In the genomic region with DNA sequence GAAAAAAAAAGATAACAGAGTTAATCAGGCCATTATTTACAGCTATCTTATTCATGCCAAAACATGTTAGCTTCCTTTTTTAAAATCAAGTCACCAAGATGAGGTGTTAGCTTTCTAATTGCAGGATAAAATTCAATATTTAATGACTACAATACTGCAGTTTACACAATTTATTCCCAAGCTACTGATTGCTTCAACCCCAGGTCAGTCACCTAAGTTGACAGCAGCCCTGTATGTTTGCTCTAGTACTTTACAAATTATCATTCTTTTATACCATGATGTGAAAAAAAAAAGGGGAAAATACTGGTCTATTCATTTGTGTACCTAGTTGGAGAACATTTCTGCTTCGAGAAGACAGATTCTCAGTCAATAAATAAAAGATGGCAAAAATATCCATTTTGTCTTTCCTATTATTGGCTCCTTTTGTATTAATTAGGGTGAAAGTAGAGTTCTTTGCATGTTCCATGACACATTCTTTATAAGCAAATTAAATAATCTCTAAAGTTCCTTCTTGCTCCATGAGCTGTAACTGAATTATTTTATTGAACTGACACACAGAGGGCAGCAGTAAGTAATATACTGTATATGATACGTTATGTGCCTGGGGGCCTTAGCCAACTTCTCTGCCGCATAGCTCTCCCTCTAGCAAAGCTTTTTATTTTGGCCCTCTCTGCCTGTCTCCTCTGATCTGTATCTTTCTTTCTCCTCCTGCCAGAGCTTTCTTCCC, we compare ENCODE assay signal across 19 cellular contexts.
"Had no signal": no experiment of that assay in that cellular context is flagged by ENCODE, and none has a peak within 500 bp of the region (broad histone marks: within the 10 kb centered on the region; RNA-seq: fewer than 3 reads in every experiment).

No MANE protein-coding gene starts in this region.

- H3K4me1 Mint-ChIP-seq: neural crest cell had no signal

- H3K27ac Mint-ChIP-seq: activated naive CD4-positive, alpha-beta T cell treated with anti-CD3 and anti-CD28 coated beads, Interleukin-2, amount 50 U/mL, for 24 hours; dendritic cell treated with granulocyte-macrophage colony-stimulating factor and Interleukin-4, amounts not matched to agents 40 ng/mL and 50 ng/mL, for 4 days had no signal

- H3K4me3 ChIP-seq: adrenal gland, esophagus squamous epithelium, left lung, suprapubic skin, transverse colon, uterus had no signal

- FAIRE-seq: astrocyte, keratinocyte had no signal

- ATAC-seq: effector memory CD8-positive, alpha-beta T cell; left lung; stimulated activated naive CD8-positive, alpha-beta T cell treated with anti-CD3 and anti-CD28 coated beads, Interleukin-15, amount 100 ng/mL, for 72 hours had no signal

- H3K27me3 ChIP-seq: adrenal gland, esophagus squamous epithelium, left lung, suprapubic skin, transverse colon, uterus had no signal

- H3K4me3 Mint-ChIP-seq: activated naive CD4-positive, alpha-beta T cell treated with anti-CD3 and anti-CD28 coated beads, Interleukin-2, amount 50 U/mL, for 24 hours; dendritic cell treated with granulocyte-macrophage colony-stimulating factor and Interleukin-4, amounts not matched to agents 40 ng/mL and 50 ng/mL, for 4 days; effector memory CD8-positive, alpha-beta T cell; neural crest cell; stimulated activated naive CD8-positive, alpha-beta T cell treated with anti-CD3 and anti-CD28 coated beads, Interleukin-15, amount 100 ng/mL, for 72 hours had no signal

- H3K9me3 ChIP-seq: adrenal gland, esophagus squamous epithelium, left lung, suprapubic skin, transverse colon, uterus had no signal

- H3K9me3 Mint-ChIP-seq: dendritic cell treated with granulocyte-macrophage colony-stimulating factor and Interleukin-4, amounts not matched to agents 40 ng/mL and 50 ng/mL, for 4 days; effector memory CD8-positive, alpha-beta T cell; neural crest cell; stimulated activated naive CD8-positive, alpha-beta T cell treated with anti-CD3 and anti-CD28 coated beads, Interleukin-15, amount 100 ng/mL, for 72 hours had no signal

- H3K27me3 Mint-ChIP-seq: activated naive CD4-positive, alpha-beta T cell treated with anti-CD3 and anti-CD28 coated beads, Interleukin-2, amount 50 U/mL, for 24 hours; dendritic cell treated with granulocyte-macrophage colony-stimulating factor and Interleukin-4, amounts not matched to agents 40 ng/mL and 50 ng/mL, for 4 days; effector memory CD8-positive, alpha-beta T cell; stimulated activated naive CD8-positive, alpha-beta T cell treated with anti-CD3 and anti-CD28 coated beads, Interleukin-15, amount 100 ng/mL, for 72 hours had no signal

- H3K27ac ChIP-seq: adrenal gland, esophagus squamous epithelium, left lung, suprapubic skin, transverse colon, uterus had no signal

- DNase-seq: activated CD4-positive, alpha-beta T cell treated with anti-CD3 and anti-CD28 coated beads, Interleukin-2, amount 50 U/mL, for 48 hours; activated gamma-delta T cell; adrenal gland; effector memory CD8-positive, alpha-beta T cell; esophagus squamous epithelium; glutamatergic neuron; hypothalamus; left lung; retina; stimulated activated CD4-positive, alpha-beta T cell treated with anti-CD3 and anti-CD28 coated beads, Interleukin-2, amount 100 ng/mL, for 24 hours; stimulated activated naive CD8-positive, alpha-beta T cell treated with anti-CD3 and anti-CD28 coated beads, Interleukin-15, amount 100 ng/mL, for 72 hours; transverse colon; uterus had no signal
